ENCODE assay signal across 2 cellular contexts in the genomic region with DNA sequence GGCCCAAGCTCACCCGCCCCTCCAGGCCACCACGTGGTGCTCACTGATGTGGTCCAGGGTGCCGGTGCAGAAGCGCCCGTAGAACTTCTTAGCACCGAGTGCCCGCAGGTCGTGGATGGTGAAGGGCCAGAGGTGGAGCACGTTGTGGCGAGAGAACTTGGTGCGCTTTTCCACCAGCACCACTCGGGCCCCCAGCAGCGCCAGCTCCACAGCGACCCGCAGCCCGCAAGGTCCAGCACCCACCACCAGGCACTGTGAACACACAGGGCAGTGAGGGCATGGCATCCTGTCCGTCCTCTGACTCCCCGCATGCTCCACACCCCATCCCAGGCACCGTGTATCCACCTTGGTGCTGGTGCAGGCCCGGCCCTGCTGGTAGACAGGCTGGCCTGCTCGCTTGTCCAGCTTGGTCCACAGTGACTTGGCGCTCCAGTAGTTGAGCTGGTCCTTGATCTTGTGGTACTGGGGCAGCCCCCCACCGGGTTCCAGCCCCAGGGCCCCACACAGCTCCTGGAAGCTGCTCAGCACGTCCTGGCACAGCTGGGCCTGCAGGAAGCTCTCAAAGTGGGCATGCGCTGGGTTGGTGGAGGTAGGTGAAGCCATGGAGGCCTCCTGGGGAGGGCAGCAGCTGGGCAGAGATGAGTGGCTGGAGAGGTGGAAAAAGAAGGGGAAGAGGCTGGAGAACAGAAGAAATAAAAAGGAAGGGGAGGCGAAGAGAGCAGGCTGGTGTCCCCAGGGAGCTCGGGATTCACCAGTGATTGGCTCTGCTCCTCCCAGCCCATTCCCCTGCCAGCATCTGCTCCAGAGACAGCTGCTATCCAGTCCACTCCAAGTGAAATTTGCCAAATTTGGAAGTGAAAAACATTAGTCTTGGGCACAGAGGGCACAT.
TF ChIP-seq lines count a peak whose summit lies in the region.

No MANE protein-coding gene starts in this region.

TF ChIP-seq in A549, 52 proteins besides CTCF, POLR2A, EP300 and RAD21:
- TF ChIP-seq ZC3H11A (IDR thresholded peaks at IDR 0.05) (no peak), MAZ (IDR thresholded peaks at IDR 0.05; ENCODE audit: borderline replicate concordance, low read depth, low read length) (no peak), NPAS2 (CRISPR knock-in tag; IDR thresholded peaks at IDR 0.05; ENCODE audit: borderline replicate concordance) (no peak), SMC3 (IDR thresholded peaks at IDR 0.05) (no peak)
- TF ChIP-seq, protein P1, sequence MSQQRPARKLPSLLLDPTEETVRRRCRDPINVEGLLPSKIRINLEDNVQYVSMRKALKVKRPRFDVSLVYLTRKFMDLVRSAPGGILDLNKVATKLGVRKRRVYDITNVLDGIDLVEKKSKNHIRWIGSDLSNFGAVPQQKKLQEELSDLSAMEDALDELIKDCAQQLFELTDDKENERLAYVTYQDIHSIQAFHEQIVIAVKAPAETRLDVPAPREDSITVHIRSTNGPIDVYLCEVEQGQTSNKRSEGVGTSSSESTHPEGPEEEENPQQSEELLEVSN (IDR thresholded peaks at IDR 0.05; ENCODE audit: borderline replicate concordance, low read depth): no peak
TF ChIP-seq in A549: peak in this region for 0.

TF ChIP-seq in GM23338, 12 proteins besides CTCF, POLR2A, EP300 and RAD21:
- TF ChIP-seq ZNF114 (CRISPR knock-in tag; IDR thresholded peaks at IDR 0.05): no peak
- TF ChIP-seq, protein P2, sequence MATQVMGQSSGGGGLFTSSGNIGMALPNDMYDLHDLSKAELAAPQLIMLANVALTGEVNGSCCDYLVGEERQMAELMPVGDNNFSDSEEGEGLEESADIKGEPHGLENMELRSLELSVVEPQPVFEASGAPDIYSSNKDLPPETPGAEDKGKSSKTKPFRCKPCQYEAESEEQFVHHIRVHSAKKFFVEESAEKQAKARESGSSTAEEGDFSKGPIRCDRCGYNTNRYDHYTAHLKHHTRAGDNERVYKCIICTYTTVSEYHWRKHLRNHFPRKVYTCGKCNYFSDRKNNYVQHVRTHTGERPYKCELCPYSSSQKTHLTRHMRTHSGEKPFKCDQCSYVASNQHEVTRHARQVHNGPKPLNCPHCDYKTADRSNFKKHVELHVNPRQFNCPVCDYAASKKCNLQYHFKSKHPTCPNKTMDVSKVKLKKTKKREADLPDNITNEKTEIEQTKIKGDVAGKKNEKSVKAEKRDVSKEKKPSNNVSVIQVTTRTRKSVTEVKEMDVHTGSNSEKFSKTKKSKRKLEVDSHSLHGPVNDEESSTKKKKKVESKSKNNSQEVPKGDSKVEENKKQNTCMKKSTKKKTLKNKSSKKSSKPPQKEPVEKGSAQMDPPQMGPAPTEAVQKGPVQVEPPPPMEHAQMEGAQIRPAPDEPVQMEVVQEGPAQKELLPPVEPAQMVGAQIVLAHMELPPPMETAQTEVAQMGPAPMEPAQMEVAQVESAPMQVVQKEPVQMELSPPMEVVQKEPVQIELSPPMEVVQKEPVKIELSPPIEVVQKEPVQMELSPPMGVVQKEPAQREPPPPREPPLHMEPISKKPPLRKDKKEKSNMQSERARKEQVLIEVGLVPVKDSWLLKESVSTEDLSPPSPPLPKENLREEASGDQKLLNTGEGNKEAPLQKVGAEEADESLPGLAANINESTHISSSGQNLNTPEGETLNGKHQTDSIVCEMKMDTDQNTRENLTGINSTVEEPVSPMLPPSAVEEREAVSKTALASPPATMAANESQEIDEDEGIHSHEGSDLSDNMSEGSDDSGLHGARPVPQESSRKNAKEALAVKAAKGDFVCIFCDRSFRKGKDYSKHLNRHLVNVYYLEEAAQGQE (IDR thresholded peaks at IDR 0.05; ENCODE audit: unreplicated experiment): no peak
- TF ChIP-seq EZH2phosphoT487 (IDR thresholded peaks at IDR 0.05; ENCODE audit: unreplicated experiment): no peak
- TF ChIP-seq, protein P3, sequence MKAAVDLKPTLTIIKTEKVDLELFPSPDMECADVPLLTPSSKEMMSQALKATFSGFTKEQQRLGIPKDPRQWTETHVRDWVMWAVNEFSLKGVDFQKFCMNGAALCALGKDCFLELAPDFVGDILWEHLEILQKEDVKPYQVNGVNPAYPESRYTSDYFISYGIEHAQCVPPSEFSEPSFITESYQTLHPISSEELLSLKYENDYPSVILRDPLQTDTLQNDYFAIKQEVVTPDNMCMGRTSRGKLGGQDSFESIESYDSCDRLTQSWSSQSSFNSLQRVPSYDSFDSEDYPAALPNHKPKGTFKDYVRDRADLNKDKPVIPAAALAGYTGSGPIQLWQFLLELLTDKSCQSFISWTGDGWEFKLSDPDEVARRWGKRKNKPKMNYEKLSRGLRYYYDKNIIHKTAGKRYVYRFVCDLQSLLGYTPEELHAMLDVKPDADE (IDR thresholded peaks at IDR 0.05): no peak
- TF ChIP-seq ZNF331 (CRISPR knock-in tag; IDR thresholded peaks at IDR 0.05; ENCODE audit: low read depth): no peak
- TF ChIP-seq, protein P4, sequence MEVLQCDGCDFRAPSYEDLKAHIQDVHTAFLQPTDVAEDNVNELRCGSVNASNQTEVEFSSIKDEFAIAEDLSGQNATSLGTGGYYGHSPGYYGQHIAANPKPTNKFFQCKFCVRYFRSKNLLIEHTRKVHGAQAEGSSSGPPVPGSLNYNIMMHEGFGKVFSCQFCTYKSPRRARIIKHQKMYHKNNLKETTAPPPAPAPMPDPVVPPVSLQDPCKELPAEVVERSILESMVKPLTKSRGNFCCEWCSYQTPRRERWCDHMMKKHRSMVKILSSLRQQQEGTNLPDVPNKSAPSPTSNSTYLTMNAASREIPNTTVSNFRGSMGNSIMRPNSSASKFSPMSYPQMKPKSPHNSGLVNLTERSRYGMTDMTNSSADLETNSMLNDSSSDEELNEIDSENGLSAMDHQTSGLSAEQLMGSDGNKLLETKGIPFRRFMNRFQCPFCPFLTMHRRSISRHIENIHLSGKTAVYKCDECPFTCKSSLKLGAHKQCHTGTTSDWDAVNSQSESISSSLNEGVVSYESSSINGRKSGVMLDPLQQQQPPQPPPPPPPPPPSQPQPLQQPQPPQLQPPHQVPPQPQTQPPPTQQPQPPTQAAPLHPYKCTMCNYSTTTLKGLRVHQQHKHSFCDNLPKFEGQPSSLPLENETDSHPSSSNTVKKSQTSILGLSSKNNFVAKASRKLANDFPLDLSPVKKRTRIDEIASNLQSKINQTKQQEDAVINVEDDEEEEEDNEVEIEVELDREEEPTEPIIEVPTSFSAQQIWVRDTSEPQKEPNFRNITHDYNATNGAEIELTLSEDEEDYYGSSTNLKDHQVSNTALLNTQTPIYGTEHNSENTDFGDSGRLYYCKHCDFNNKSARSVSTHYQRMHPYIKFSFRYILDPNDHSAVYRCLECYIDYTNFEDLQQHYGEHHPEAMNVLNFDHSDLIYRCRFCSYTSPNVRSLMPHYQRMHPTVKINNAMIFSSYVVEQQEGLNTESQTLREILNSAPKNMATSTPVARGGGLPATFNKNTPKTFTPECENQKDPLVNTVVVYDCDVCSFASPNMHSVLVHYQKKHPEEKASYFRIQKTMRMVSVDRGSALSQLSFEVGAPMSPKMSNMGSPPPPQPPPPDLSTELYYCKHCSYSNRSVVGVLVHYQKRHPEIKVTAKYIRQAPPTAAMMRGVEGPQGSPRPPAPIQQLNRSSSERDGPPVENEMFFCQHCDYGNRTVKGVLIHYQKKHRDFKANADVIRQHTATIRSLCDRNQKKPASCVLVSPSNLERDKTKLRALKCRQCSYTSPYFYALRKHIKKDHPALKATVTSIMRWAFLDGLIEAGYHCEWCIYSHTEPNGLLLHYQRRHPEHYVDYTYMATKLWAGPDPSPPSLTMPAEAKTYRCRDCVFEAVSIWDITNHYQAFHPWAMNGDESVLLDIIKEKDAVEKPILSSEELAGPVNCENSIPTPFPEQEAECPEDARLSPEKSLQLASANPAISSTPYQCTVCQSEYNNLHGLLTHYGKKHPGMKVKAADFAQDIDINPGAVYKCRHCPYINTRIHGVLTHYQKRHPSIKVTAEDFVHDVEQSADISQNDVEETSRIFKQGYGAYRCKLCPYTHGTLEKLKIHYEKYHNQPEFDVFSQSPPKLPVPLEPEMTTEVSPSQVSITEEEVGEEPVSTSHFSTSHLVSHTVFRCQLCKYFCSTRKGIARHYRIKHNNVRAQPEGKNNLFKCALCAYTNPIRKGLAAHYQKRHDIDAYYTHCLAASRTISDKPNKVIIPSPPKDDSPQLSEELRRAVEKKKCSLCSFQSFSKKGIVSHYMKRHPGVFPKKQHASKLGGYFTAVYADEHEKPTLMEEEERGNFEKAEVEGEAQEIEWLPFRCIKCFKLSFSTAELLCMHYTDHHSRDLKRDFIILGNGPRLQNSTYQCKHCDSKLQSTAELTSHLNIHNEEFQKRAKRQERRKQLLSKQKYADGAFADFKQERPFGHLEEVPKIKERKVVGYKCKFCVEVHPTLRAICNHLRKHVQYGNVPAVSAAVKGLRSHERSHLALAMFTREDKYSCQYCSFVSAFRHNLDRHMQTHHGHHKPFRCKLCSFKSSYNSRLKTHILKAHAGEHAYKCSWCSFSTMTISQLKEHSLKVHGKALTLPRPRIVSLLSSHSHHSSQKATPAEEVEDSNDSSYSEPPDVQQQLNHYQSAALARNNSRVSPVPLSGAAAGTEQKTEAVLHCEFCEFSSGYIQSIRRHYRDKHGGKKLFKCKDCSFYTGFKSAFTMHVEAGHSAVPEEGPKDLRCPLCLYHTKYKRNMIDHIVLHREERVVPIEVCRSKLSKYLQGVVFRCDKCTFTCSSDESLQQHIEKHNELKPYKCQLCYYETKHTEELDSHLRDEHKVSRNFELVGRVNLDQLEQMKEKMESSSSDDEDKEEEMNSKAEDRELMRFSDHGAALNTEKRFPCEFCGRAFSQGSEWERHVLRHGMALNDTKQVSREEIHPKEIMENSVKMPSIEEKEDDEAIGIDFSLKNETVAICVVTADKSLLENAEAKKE (CRISPR knock-in tag; IDR thresholded peaks at IDR 0.05): no peak
